ENCODE assay signal across 29 cellular contexts in the genomic region with DNA sequence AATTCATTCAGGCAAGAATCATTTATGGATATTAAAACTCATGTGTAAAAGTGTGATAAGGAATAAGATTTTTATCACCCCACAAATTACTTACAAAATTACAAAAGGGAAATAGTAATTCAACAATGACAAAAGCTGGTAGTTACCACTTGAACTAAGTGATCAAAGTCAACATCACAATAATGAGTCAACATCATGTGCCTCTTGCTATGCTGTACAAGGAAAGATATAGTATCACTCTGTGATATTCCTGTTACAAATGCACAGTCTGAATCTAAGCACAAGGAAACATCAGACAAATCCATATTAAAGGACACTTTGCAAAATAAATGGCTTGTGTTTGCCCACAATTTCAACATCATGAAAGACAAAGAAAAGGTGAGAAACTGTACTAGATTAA.
DNase-seq lines count a peak whose midpoint lies in the region; ATAC-seq, FAIRE-seq and TF ChIP-seq lines count a peak whose summit lies in the region.
"Had no signal": no experiment of that assay in that cellular context is flagged by ENCODE, and none has a peak within 500 bp of the region (broad histone marks: within the 10 kb centered on the region; RNA-seq: fewer than 3 reads in every experiment).

No MANE protein-coding gene starts in this region.

- TF ChIP-seq POLR2A in A549 (IDR thresholded peaks at IDR 0.05; ENCODE audit: low read length): no peak

- peaks cover 44% of the 10 kb centered on the region for H3K4me1 Mint-ChIP-seq in glutamatergic neuron (ENCODE audit: low read depth, unreplicated experiment)

- H3K27me3 Mint-ChIP-seq in glutamatergic neuron (ENCODE audit: unreplicated experiment): peaks cover 2% of the 10 kb centered on the region

- no peak for TF ChIP-seq RAD21 in A549 (conservative IDR thresholded peaks at IDR 0.05 in 1 of 2, IDR thresholded peaks at IDR 0.05 in 1 of 2)

- H3K36me3 Mint-ChIP-seq in glutamatergic neuron (ENCODE audit: unreplicated experiment): peaks cover 8% of the 10 kb centered on the region

- TF ChIP-seq EP300 in A549 (IDR thresholded peaks at IDR 0.05): no peak

- no peaks in the 10 kb centered on the region for H3K36me3 ChIP-seq in bronchial epithelial cell (ENCODE audit: control insufficient read depth, insufficient read depth, low read length)
- H3K36me3 ChIP-seq: HAP-1 had no signal

- ATAC-seq in A549: no peak
- ATAC-seq: GM12878, GM23338, Panc1 had no signal

- no peak for DNase-seq in A549 (ENCODE audit: low read depth in 1 of 2, low spot score in 1 of 2)
- DNase-seq in DMS53 treated with DMSO at 0.1 percent for 48 hours (lab: John Stamatoyannopoulos, UW; ENCODE audit: unreplicated experiment): peak; percentile 46
- DNase-seq in bronchial epithelial cell (ENCODE audit: low read depth): peak; percentile 50
- no peak for DNase-seq in glutamatergic neuron
- DNase-seq in H4 (ENCODE audit: low spot score): no peak
- no peak for DNase-seq in HT-29 (ENCODE audit: low spot score)
- no peak for DNase-seq in occipital lobe (lab: John Stamatoyannopoulos, UW)
- DNase-seq in GM10266 (ENCODE audit: extremely low spot score): no peak
- DNase-seq: CD8-positive, alpha-beta memory T cell; DMS153; HFFc6; Karpas-422; NCI-H1092 treated with DMSO at 0.1 percent for 48 hours; NCI-H1436; NCI-H187; NCI-H2081 treated with DMSO at 0.1 percent for 48 hours; NCI-H446 treated with DMSO at 0.1 percent for 48 hours; NCI-H526; SHP77; T-helper 1 cell had no signal

- FAIRE-seq in A549 (lab: Jason Lieb, UNC) (no peak), bronchial epithelial cell (lab: Jason Lieb, UNC) (no peak)
- FAIRE-seq: G401.6, GM12878 had no signal

- peaks cover 1% of the 10 kb centered on the region for H3K27me3 ChIP-seq in bronchial epithelial cell (ENCODE audit: control insufficient read depth, insufficient read depth, low read length)

- H3K27ac ChIP-seq in A549: no peak overlapping the region
- H3K27ac ChIP-seq: C4-2B, RWPE1 had no signal

- no peak for TF ChIP-seq CTCF in A549 (IDR thresholded peaks at IDR 0.05)
- no peak for TF ChIP-seq CTCF in bronchial epithelial cell (IDR thresholded peaks at IDR 0.05; ENCODE audit: insufficient read depth, low read length, severe bottlenecking)
- no peak for TF ChIP-seq CTCF in glutamatergic neuron (IDR thresholded peaks at IDR 0.05; ENCODE audit: partially characterized antibody, unreplicated experiment)
- no peak for TF ChIP-seq CTCF in GM10266 (IDR thresholded peaks at IDR 0.05; ENCODE audit: control insufficient read depth, insufficient read depth, low read depth, missing control alignments)

- H3K4me1 ChIP-seq in A549: no peaks in the 10 kb centered on the region

- H3K9me3 ChIP-seq in A549: no peaks in the 10 kb centered on the region
- H3K9me3 ChIP-seq: HAP-1 had no signal

- H3K4me3 ChIP-seq in A549 (no peak overlapping the region), bronchial epithelial cell (ENCODE audit: low read depth, low read length) (no peak overlapping the region)
- H3K4me3 ChIP-seq: GM12878, GM23338, HAP-1 had no signal

- POLR2A ChIA-PET in A549 (lab: Yijun Ruan, JAX): no interaction called here

- CTCF ChIA-PET in A549 (lab: Yijun Ruan, JAX): no interaction called here

- H3K9me3 Mint-ChIP-seq in glutamatergic neuron (ENCODE audit: unreplicated experiment): peaks cover 9% of the 10 kb centered on the region
- H3K9me3 Mint-ChIP-seq: GM23338, HFFc6 had no signal

- no peak overlapping the region for H3K4me3 Mint-ChIP-seq in glutamatergic neuron (ENCODE audit: unreplicated experiment)
- H3K4me3 Mint-ChIP-seq: B cell; CD8-positive, alpha-beta memory T cell; GM23338; HFFc6; IgD-negative memory B cell had no signal

- no peak overlapping the region for H3K4me2 ChIP-seq in A549

- peak overlapping the region; percentile 15 for H3K27ac Mint-ChIP-seq in glutamatergic neuron (ENCODE audit: unreplicated experiment)
- H3K27ac Mint-ChIP-seq: B cell; CD8-positive, alpha-beta memory T cell; GM23338; HFFc6; IgD-negative memory B cell had no signal

TF ChIP-seq in A549, 52 proteins besides CTCF, POLR2A, EP300 and RAD21:
- TF ChIP-seq HOXB13 (CRISPR knock-in tag; IDR thresholded peaks at IDR 0.05; ENCODE audit: low read depth) (no peak), FOSL2 (IDR thresholded peaks at IDR 0.05) (no peak), FOSL2 (CRISPR knock-in tag; IDR thresholded peaks at IDR 0.05) (0 out of 2 replicates have a peak, but pooled peaks have one; percentile 17)

Comparison
In these comparisons a context has a peak if more than half of its experiments do, and no peak if none do; other contexts are left out.
1. DNase-seq: peak in DMS53 treated with DMSO at 0.1 percent for 48 hours (single experiment) and bronchial epithelial cell (single experiment); none in A549 (0 of 2), glutamatergic neuron (single experiment), H4 (single experiment), HT-29 (single experiment), occipital lobe (single experiment) and GM10266 (single experiment).